31 cellular contexts compared by ENCODE assay signal in genomic region chr9:10094563-10094962, GRCh38.
"Had no signal": no experiment of that assay in that cellular context is flagged by ENCODE, and none has a peak within 500 bp of the region (broad histone marks: within the 10 kb centered on the region; RNA-seq: fewer than 3 reads in every experiment).

No MANE protein-coding gene starts in this region.

- H3K36me3 ChIP-seq: adrenal gland, ascending aorta, brain microvascular endothelial cell, breast epithelium, cardiac muscle cell had no signal

- H3K9me3 ChIP-seq: adrenal gland, ascending aorta, body of pancreas, breast epithelium had no signal

- H3K4me3 ChIP-seq: adrenal gland, ascending aorta, body of pancreas, breast epithelium, cardiac muscle cell had no signal

- ATAC-seq: activated naive CD4-positive, alpha-beta T cell treated with anti-CD3 and anti-CD28 coated beads, Interleukin-2, amount 50 U/mL, for 72 hours; activated naive CD8-positive, alpha-beta T cell treated with anti-CD3 and anti-CD28 coated beads, Interleukin-2, amount 50 U/mL, for 24 hours; activated T-cell treated with anti-CD3 and anti-CD28 coated beads, Interleukin-2, amount 50 U/mL, for 4 hours; activated T-cell treated with anti-CD3 and anti-CD28 coated beads, Interleukin-2, amount 50 U/mL, for 72 hours; activated T-helper 17 cell treated with anti-CD3 and anti-CD28 coated beads, Interleukin-2, amount 50 U/mL, for 72 hours; body of pancreas had no signal

- DNase-seq: activated effector memory CD4-positive, alpha-beta T cell treated with anti-CD3 and anti-CD28 coated beads, Interleukin-2, amount 50 U/mL, for 16 hours; activated effector memory CD4-positive, alpha-beta T cell treated with Interleukin-2 at 50 U/mL for 16 hours; activated gamma-delta T cell; activated gamma-delta T cell treated with Interleukin-2 at 50 U/mL for 16 hours; activated naive CD4-positive, alpha-beta T cell; activated naive CD4-positive, alpha-beta T cell treated with anti-CD3 and anti-CD28 coated beads for 36 hours; activated naive CD4-positive, alpha-beta T cell treated with anti-CD3 and anti-CD28 coated beads, Interleukin-2, amount 10 ng/mL, durations not matched to agents 7 days and 5 days; activated naive CD4-positive, alpha-beta T cell treated with anti-CD3 and anti-CD28 coated beads, Interleukin-2, amount 50 U/mL, for 16 hours; activated naive CD4-positive, alpha-beta T cell treated with Interleukin-2 at 50 U/mL for 16 hours; activated naive CD8-positive, alpha-beta T cell treated with anti-CD3 and anti-CD28 coated beads for 36 hours; activated naive CD8-positive, alpha-beta T cell treated with anti-CD3 and anti-CD28 coated beads, Interleukin-2, amount 10 ng/mL, durations not matched to agents 7 days and 5 days; activated naive CD8-positive, alpha-beta T cell treated with anti-CD3 and anti-CD28 coated beads, Interleukin-2, amount 50 U/mL, for 24 hours; activated T-cell treated with anti-CD3 and anti-CD28 coated beads, Interleukin-2, amount 50 U/mL, for 24 hours; activated T-cell treated with anti-CD3 and anti-CD28 coated beads, Interleukin-2, amount 50 U/mL, for 4 hours; activated T-cell treated with anti-CD3 and anti-CD28 coated beads, Interleukin-2, amount 50 U/mL, for 48 hours; activated T-cell treated with anti-CD3 and anti-CD28 coated beads, Interleukin-2, amount 50 U/mL, for 72 hours; adrenal gland; amniotic stem cell; amygdala; anterior cingulate cortex; aorta; body of pancreas; brain microvascular endothelial cell; caudate nucleus; central memory CD4-positive, alpha-beta T cell; cerebellar nuclear complex had no signal

- H3K27ac ChIP-seq: adrenal gland, ascending aorta, body of pancreas, brain microvascular endothelial cell, breast epithelium, cardiac muscle cell had no signal

- H3K27me3 ChIP-seq: adrenal gland, ascending aorta, body of pancreas, brain microvascular endothelial cell, breast epithelium, cardiac muscle cell had no signal
